In the genomic region with DNA sequence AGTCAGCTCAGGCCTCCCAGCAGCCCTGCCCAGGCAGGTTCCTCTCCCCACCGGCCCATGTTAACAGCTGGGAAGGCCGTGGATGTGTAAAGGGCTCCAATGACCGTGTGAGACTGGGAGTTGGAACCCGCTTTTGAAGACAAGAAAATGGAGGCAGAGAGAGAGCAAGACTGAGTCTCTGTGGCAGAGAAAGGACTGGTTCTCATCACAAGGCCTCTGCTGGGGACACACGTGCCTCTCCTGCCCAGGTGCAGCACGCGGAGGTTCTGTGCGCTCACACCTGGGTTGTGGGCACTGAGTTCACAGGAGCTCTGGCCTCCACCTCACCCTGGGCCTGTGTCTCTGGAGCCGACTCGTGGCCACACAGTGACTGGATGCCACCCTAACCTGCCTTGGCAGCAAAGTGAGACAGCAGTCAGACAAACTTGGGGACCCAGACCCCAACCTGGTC, we compare ENCODE assay signal across 21 cellular contexts. TPM values are rescaled to one million over a fixed set of nuclear protein-coding genes. Genes with fewer than 3 reads are reported as not detected.
DNase-seq lines count a peak whose midpoint lies in the region; ATAC-seq and TF ChIP-seq lines count a peak whose summit lies in the region.
"Had no signal": no experiment of that assay in that cellular context is flagged by ENCODE, and none has a peak within 500 bp of the region (broad histone marks: within the 10 kb centered on the region; RNA-seq: fewer than 3 reads in every experiment).

No MANE protein-coding gene starts in this region.

- peaks cover 81% of the 10 kb centered on the region for H3K36me3 Mint-ChIP-seq in activated CD8-positive, alpha-beta T cell treated with anti-CD3 and anti-CD28 coated beads, Interleukin-2, amount 10 ng/mL, durations not matched to agents 7 days and 5 days (ENCODE audit: low read depth)
- no peaks in the 10 kb centered on the region for H3K36me3 Mint-ChIP-seq in progenitor cell of endocrine pancreas (ENCODE audit: insufficient read depth)

- no peaks in the 10 kb centered on the region for H3K36me3 ChIP-seq in upper lobe of right lung
- H3K36me3 ChIP-seq: sigmoid colon had no signal

- POLR2A ChIA-PET in activated CD8-positive, alpha-beta T cell treated with anti-CD3 and anti-CD28 coated beads, Interleukin-2, amount 10 ng/mL, durations not matched to agents 7 days and 5 days (lab: Charles Lee): interaction anchor here (0.6 kb wide), 1 partner anchor 253 kb away, joined by 4 read pairs; no protein-coding TSS in a partner anchor

- H3K4me1 Mint-ChIP-seq in activated CD8-positive, alpha-beta T cell treated with anti-CD3 and anti-CD28 coated beads, Interleukin-2, amount 10 ng/mL, durations not matched to agents 7 days and 5 days (ENCODE audit: low read depth): peaks cover 24% of the 10 kb centered on the region
- H3K4me1 Mint-ChIP-seq in progenitor cell of endocrine pancreas (ENCODE audit: low read depth): no peaks in the 10 kb centered on the region

- no peak for ATAC-seq in activated CD8-positive, alpha-beta T cell treated with anti-CD3 and anti-CD28 coated beads, Interleukin-2, amount 10 ng/mL, durations not matched to agents 7 days and 5 days
- ATAC-seq in left colon: no peak
- no peak for ATAC-seq in upper lobe of right lung
- ATAC-seq in HG03039 (IDR thresholded peaks at IDR 0.05; ENCODE audit: unreplicated experiment): no peak
- ATAC-seq: body of pancreas, esophagus mucosa had no signal

- H3K27me3 Mint-ChIP-seq in activated CD8-positive, alpha-beta T cell treated with anti-CD3 and anti-CD28 coated beads, Interleukin-2, amount 10 ng/mL, durations not matched to agents 7 days and 5 days (ENCODE audit: low read depth): no peaks in the 10 kb centered on the region
- peaks cover 16% of the 10 kb centered on the region for H3K27me3 Mint-ChIP-seq in progenitor cell of endocrine pancreas

- CTCF ChIA-PET in activated CD8-positive, alpha-beta T cell treated with anti-CD3 and anti-CD28 coated beads, Interleukin-2, amount 10 ng/mL, durations not matched to agents 7 days and 5 days (lab: Charles Lee): no interaction called here

- H3K9me3 ChIP-seq in upper lobe of right lung: no peaks in the 10 kb centered on the region
- H3K9me3 ChIP-seq: body of pancreas, sigmoid colon had no signal

- H3K27me3 ChIP-seq in upper lobe of right lung: no peaks in the 10 kb centered on the region

- no peak overlapping the region for H3K27ac ChIP-seq in upper lobe of right lung
- H3K27ac ChIP-seq: body of pancreas, GM23248, RWPE1, sigmoid colon had no signal

- H3K27ac Mint-ChIP-seq in activated CD8-positive, alpha-beta T cell treated with anti-CD3 and anti-CD28 coated beads, Interleukin-2, amount 10 ng/mL, durations not matched to agents 7 days and 5 days: peak overlapping the region; percentile 11
- H3K27ac Mint-ChIP-seq in progenitor cell of endocrine pancreas: no peak overlapping the region
- H3K27ac Mint-ChIP-seq: activated T-helper 2 cell treated with anti-CD3 and anti-CD28 coated beads, Interferon-gamma antibody, Interleukin-2, Interleukin-4, amounts not matched to agents 10 μg/mL and 5 μg/mL and 100 μg/mL, durations not matched to agents 14 hours and 24 hours and 36 hours had no signal

- no peak overlapping the region for H3K4me3 ChIP-seq in upper lobe of right lung
- H3K4me3 ChIP-seq: body of pancreas, GM23248, sigmoid colon had no signal

- intact Hi-C loops in left colon (cut with DNase I, micrococcal nuclease): no loop called here
- intact Hi-C loops in upper lobe of right lung (cut with DNase I): no loop called here

- no peaks in the 10 kb centered on the region for H3K4me1 ChIP-seq in upper lobe of right lung
- H3K4me1 ChIP-seq: body of pancreas, sigmoid colon had no signal

- peak; percentile 12 for DNase-seq in stimulated activated CD4-positive, alpha-beta T cell treated with anti-CD3 and anti-CD28 coated beads, Interleukin-15, amount 100 ng/mL, for 24 hours
- DNase-seq in stimulated activated CD4-positive, alpha-beta T cell treated with anti-CD3 and anti-CD28 coated beads, Interleukin-12 subunit alpha, Interleukin-12 subunit beta, amount 100 ng/mL, for 4 hours: no peak
- DNase-seq in activated CD8-positive, alpha-beta T cell treated with anti-CD3 and anti-CD28 coated beads, Interleukin-2, amount 10 ng/mL, durations not matched to agents 7 days and 5 days: peak; percentile 22
- peak; percentile 2 to 14 for DNase-seq in left colon
- DNase-seq in upper lobe of right lung: peak; percentile 56
- no peak for DNase-seq in progenitor cell of endocrine pancreas (ENCODE audit: low spot score, unreplicated experiment)
- no peak for DNase-seq in Ammon's horn (ENCODE audit: low spot score)
- DNase-seq: activated CD4-positive, CD25-positive, alpha-beta regulatory T cell; body of pancreas; dermis blood vessel endothelial cell; GDM1; GM23248; mammary epithelial cell; NCI-H1417 treated with DMSO at 0.1 percent for 48 hours; sigmoid colon; T-helper 2 cell had no signal

- no peak overlapping the region for H3K4me3 Mint-ChIP-seq in activated CD8-positive, alpha-beta T cell treated with anti-CD3 and anti-CD28 coated beads, Interleukin-2, amount 10 ng/mL, durations not matched to agents 7 days and 5 days
- H3K4me3 Mint-ChIP-seq in progenitor cell of endocrine pancreas (ENCODE audit: low read depth): no peak overlapping the region

- no peaks in the 10 kb centered on the region for H3K9me3 Mint-ChIP-seq in activated CD8-positive, alpha-beta T cell treated with anti-CD3 and anti-CD28 coated beads, Interleukin-2, amount 10 ng/mL, durations not matched to agents 7 days and 5 days (ENCODE audit: insufficient read depth)
- peaks cover 6% of the 10 kb centered on the region for H3K9me3 Mint-ChIP-seq in progenitor cell of endocrine pancreas (ENCODE audit: low read depth)
- H3K9me3 Mint-ChIP-seq: activated T-helper 2 cell treated with anti-CD3 and anti-CD28 coated beads, Interferon-gamma antibody, Interleukin-2, Interleukin-4, amounts not matched to agents 10 μg/mL and 5 μg/mL and 100 μg/mL, durations not matched to agents 14 hours and 24 hours and 36 hours had no signal

- TF ChIP-seq CTCF in upper lobe of right lung (IDR thresholded peaks at IDR 0.05) (no peak), progenitor cell of endocrine pancreas (IDR thresholded peaks at IDR 0.05; ENCODE audit: unreplicated experiment) (no peak)

RNA-seq across cellular contexts. Expression of gene RUNX3, which starts 27.0 kb away (rescaled TPM):
- total RNA-seq in activated CD8-positive, alpha-beta T cell treated with anti-CD3 and anti-CD28 coated beads, Interleukin-2, amount 10 ng/mL, durations not matched to agents 7 days and 5 days: 100 to 1,000 TPM; 144 to 147 TPM
- total RNA-seq in left colon (1 to 10 TPM; 1.6 to 5.7 TPM), upper lobe of right lung (13.1 TPM), progenitor cell of endocrine pancreas (0.07 TPM in 1 of 2 replicates, not detected in the other)
- total RNA-seq: dermis blood vessel endothelial cell, LHCN-M2 had no signal

Comparison
In these comparisons a context has a peak if more than half of its experiments do, and no peak if none do; other contexts are left out.
1. DNase-seq: peak in stimulated activated CD4-positive, alpha-beta T cell treated with anti-CD3 and anti-CD28 coated beads, Interleukin-15, amount 100 ng/mL, for 24 hours (single experiment), activated CD8-positive, alpha-beta T cell treated with anti-CD3 and anti-CD28 coated beads, Interleukin-2, amount 10 ng/mL, durations not matched to agents 7 days and 5 days (single experiment), left colon (2 of 2) and upper lobe of right lung (single experiment); none in stimulated activated CD4-positive, alpha-beta T cell treated with anti-CD3 and anti-CD28 coated beads, Interleukin-12 subunit alpha, Interleukin-12 subunit beta, amount 100 ng/mL, for 4 hours (single experiment), progenitor cell of endocrine pancreas (single experiment) and Ammon's horn (single experiment).
2. RNA of gene RUNX3, which starts 27.0 kb away (total RNA-seq): 144 to 147 TPM in activated CD8-positive, alpha-beta T cell treated with anti-CD3 and anti-CD28 coated beads, Interleukin-2, amount 10 ng/mL, durations not matched to agents 7 days and 5 days; 13.1 TPM in upper lobe of right lung (single experiment), 1.6 to 5.7 TPM in left colon and 0.07 TPM in progenitor cell of endocrine pancreas; every median in the first group is over 10 times any median in the second.